12 cellular contexts compared by ENCODE assay signal in genomic region chr4:98430708-98431403, GRCh38.
A peak's percentile ranks its signal among the peaks of the same experiment; 100 is the strongest.
DNase-seq lines count a peak whose midpoint lies in the region; ATAC-seq, FAIRE-seq and TF ChIP-seq lines count a peak whose summit lies in the region.
"Had no signal": no experiment of that assay in that cellular context is flagged by ENCODE, and none has a peak within 500 bp of the region (broad histone marks: within the 10 kb centered on the region; RNA-seq: fewer than 3 reads in every experiment).

No MANE protein-coding gene starts in this region.

- DNase-seq in AG04450 (ENCODE audit: low read depth, low spot score), result peak; percentile 86
- peak; percentile 82 for DNase-seq in HPDE6-E6E7 (ENCODE audit: extremely low spot score)
- no peak for DNase-seq in GM12878 (ENCODE audit: low read depth, low spot score)
- DNase-seq in left lung, result no peak
- no peak for DNase-seq in cerebellar nuclear complex (lab: John Stamatoyannopoulos, UW)
- DNase-seq: activated CD4-positive, alpha-beta T cell treated with anti-CD3 and anti-CD28 coated beads, Interleukin-2, amount 50 U/mL, for 1 hour; adrenal gland; Caco-2; NCI-H2081 treated with DMSO at 0.1 percent for 48 hours had no signal

- ATAC-seq in GM12878 (peak; percentile 53), left lung (peak; percentile 98), GM18517 (IDR thresholded peaks at IDR 0.05; ENCODE audit: unreplicated experiment) (no peak), HG03159 (IDR thresholded peaks at IDR 0.05; ENCODE audit: unreplicated experiment) (no peak), GM21381 (IDR thresholded peaks at IDR 0.05; ENCODE audit: unreplicated experiment) (no peak)

- RAD21 ChIA-PET in GM12878 (lab: Charles Lee; ENCODE audit: unreplicated experiment), result interaction anchor here (0.5 kb wide), 1 partner anchor 499 kb away, joined by 3 read pairs; no protein-coding TSS in a partner anchor

- H3K4me1 ChIP-seq in GM12878 (ENCODE audit: control insufficient read depth, insufficient read depth, low read length) (no peaks in the 10 kb centered on the region), left lung (peaks cover 0 to 5% of the 10 kb centered on the region in 2 donors)
- H3K4me1 ChIP-seq: adrenal gland, Caco-2 had no signal

- H2AFZ ChIP-seq in GM12878 (ENCODE audit: control insufficient read depth, low read depth, low read length), result no peak overlapping the region

- CTCF ChIA-PET in AG04450 (lab: Charles Lee), result no interaction called here
- CTCF ChIA-PET in GM12878 (lab: Yijun Ruan, JAX), result interaction anchor here (0.5 to 1.5 kb wide), 2 partner anchors 10 to 383 kb away, joined by 3 to 4 read pairs; no protein-coding TSS in a partner anchor

- H3K27me3 ChIP-seq in AG04450 (ENCODE audit: control insufficient read depth, insufficient read depth, low read length) (no peaks in the 10 kb centered on the region), GM12878 (replicated peaks in 1 of 2; ENCODE audit: control insufficient read depth in 2 of 2, insufficient read depth in 2 of 2, low read length in 1 of 2) (no peaks in the 10 kb centered on the region), left lung (no peaks in the 10 kb centered on the region)
- H3K27me3 ChIP-seq: adrenal gland had no signal

- no peak for FAIRE-seq in GM12878 (lab: Jason Lieb, UNC)

- no peak overlapping the region for H3K4me2 ChIP-seq in GM12878 (ENCODE audit: control insufficient read depth, insufficient read depth)

- intact Hi-C loops in GM12878 (cut with micrococcal nuclease; ENCODE audit: unreplicated experiment) (no loop called here), left lung (cut with DNase I) (no loop called here)

- H3K79me2 ChIP-seq in GM12878 (ENCODE audit: control insufficient read depth, insufficient read depth, low read length), result no peaks in the 10 kb centered on the region

- BruUV-seq in GM12878 (replicated peaks; lab: Mats Ljungman, UMichigan), result no TSS peak

- 86% methylated on average over 4 of the region's 4 CpGs for WGBS in GM12878 (ENCODE audit: insufficient coverage, insufficient replicate concordance, low lambda C conversion rate, missing lambda C conversion rate)

- no peak for TF ChIP-seq EP300 in GM12878 (IDR thresholded peaks at IDR 0.05; ENCODE audit: borderline replicate concordance in 1 of 2, control insufficient read depth in 1 of 2, low read depth in 2 of 2, low read length in 2 of 2)

- H3K27ac ChIP-seq in AG04450 (ENCODE audit: low read depth, low read length) (peak overlapping the region; percentile 57), GM12878 (ENCODE audit: control insufficient read depth, insufficient read depth) (no peak overlapping the region), left lung (peak overlapping the region; percentile 29 to 36)
- H3K27ac ChIP-seq: adrenal gland had no signal

- TF ChIP-seq RAD21 in GM12878 (IDR thresholded peaks at IDR 0.05; ENCODE audit: insufficient read depth, low read depth, low read length), result no peak

- H3K9ac ChIP-seq in GM12878 (ENCODE audit: control insufficient read depth, insufficient read depth, low read length), result no peak overlapping the region

- SMC1A ChIA-PET in GM12878 (lab: Charles Lee; ENCODE audit: uncharacterized antibody, unreplicated experiment), result interaction anchor here (1.2 to 4.3 kb wide), 3 partner anchors 14 to 30 kb away, joined by 3 to 9 read pairs (median 3); no protein-coding TSS in a partner anchor

- H3K36me3 ChIP-seq in GM12878 (ENCODE audit: control insufficient read depth in 2 of 2, insufficient read depth in 2 of 2, low read length in 1 of 2), result no peaks in the 10 kb centered on the region
- peaks cover 0 to 18% of the 10 kb centered on the region in 2 donors for H3K36me3 ChIP-seq in left lung
- H3K36me3 ChIP-seq: adrenal gland had no signal

- TF ChIP-seq POLR2A in GM12878 (IDR thresholded peaks at IDR 0.05; ENCODE audit: low read depth, low read length), result no peak

- H4K20me1 ChIP-seq in GM12878 (ENCODE audit: control insufficient read depth, insufficient read depth), result no peaks in the 10 kb centered on the region

- H3K9me3 ChIP-seq in AG04450 (ENCODE audit: control insufficient read depth, insufficient read depth, low read length) (no peaks in the 10 kb centered on the region; the same call in 1 of the 2 replicates), GM12878 (replicated peaks; ENCODE audit: control insufficient read depth, insufficient read depth, low read length) (no peaks in the 10 kb centered on the region), left lung (no peaks in the 10 kb centered on the region)
- H3K9me3 ChIP-seq: adrenal gland, Caco-2 had no signal

- TF ChIP-seq CTCF in AG04450 (IDR thresholded peaks at IDR 0.05; ENCODE audit: low read depth, low read length), result no peak
- TF ChIP-seq CTCF in GM12878 (IDR thresholded peaks at IDR 0.05 in 2 of 3, conservative IDR thresholded peaks at IDR 0.05 in 1 of 3; ENCODE audit: control insufficient read depth in 2 of 3, extremely low read depth in 1 of 3, insufficient read depth in 1 of 3, low read depth in 3 of 3, low read length in 3 of 3), result no peak
- no peak for TF ChIP-seq CTCF in left lung (IDR thresholded peaks at IDR 0.05)

- in situ Hi-C loops in GM12878 (cut with MboI), result no loop called here

- POLR2A ChIA-PET in AG04450 (lab: Yijun Ruan, JAX), result interaction anchor here (0.6 to 1.0 kb wide), 4 partner anchors 169 to 1584 kb away, joined by 3 to 6 read pairs (median 4); partner anchors contain the start of gene RAP1GDS1
- POLR2A ChIA-PET in GM12878 (lab: Charles Lee), result interaction anchor here (0.6 kb wide), 1 partner anchor 66 kb away, joined by 3 read pairs; no protein-coding TSS in a partner anchor

- H3K4me3 ChIP-seq in AG04450 (ENCODE audit: low read depth, low read length), result no peak overlapping the region
- H3K4me3 ChIP-seq in GM12878, result no peak overlapping the region
- H3K4me3 ChIP-seq in left lung, result no peak overlapping the region
- H3K4me3 ChIP-seq: adrenal gland had no signal

TF ChIP-seq in GM12878, 131 proteins besides CTCF, POLR2A, EP300 and RAD21 (continues in another document):
- TF ChIP-seq, protein P1, sequence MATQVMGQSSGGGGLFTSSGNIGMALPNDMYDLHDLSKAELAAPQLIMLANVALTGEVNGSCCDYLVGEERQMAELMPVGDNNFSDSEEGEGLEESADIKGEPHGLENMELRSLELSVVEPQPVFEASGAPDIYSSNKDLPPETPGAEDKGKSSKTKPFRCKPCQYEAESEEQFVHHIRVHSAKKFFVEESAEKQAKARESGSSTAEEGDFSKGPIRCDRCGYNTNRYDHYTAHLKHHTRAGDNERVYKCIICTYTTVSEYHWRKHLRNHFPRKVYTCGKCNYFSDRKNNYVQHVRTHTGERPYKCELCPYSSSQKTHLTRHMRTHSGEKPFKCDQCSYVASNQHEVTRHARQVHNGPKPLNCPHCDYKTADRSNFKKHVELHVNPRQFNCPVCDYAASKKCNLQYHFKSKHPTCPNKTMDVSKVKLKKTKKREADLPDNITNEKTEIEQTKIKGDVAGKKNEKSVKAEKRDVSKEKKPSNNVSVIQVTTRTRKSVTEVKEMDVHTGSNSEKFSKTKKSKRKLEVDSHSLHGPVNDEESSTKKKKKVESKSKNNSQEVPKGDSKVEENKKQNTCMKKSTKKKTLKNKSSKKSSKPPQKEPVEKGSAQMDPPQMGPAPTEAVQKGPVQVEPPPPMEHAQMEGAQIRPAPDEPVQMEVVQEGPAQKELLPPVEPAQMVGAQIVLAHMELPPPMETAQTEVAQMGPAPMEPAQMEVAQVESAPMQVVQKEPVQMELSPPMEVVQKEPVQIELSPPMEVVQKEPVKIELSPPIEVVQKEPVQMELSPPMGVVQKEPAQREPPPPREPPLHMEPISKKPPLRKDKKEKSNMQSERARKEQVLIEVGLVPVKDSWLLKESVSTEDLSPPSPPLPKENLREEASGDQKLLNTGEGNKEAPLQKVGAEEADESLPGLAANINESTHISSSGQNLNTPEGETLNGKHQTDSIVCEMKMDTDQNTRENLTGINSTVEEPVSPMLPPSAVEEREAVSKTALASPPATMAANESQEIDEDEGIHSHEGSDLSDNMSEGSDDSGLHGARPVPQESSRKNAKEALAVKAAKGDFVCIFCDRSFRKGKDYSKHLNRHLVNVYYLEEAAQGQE (IDR thresholded peaks at IDR 0.05; ENCODE audit: low read depth, low read length), result no peak
- TF ChIP-seq BCL3 (IDR thresholded peaks at IDR 0.05; ENCODE audit: borderline replicate concordance, insufficient read depth, low read depth, low read length, poor library complexity, severe bottlenecking) (no peak), TARDBP (IDR thresholded peaks at IDR 0.05; ENCODE audit: borderline replicate concordance) (no peak), USF1 (IDR thresholded peaks at IDR 0.05; ENCODE audit: borderline replicate concordance, extremely low read length, insufficient read depth, low read depth, low read length) (no peak), SIX5 (IDR thresholded peaks at IDR 0.05; ENCODE audit: low read depth, low read length, severe bottlenecking) (no peak)

Comparison
In these comparisons a context has a peak if more than half of its experiments do, and no peak if none do; other contexts are left out.
1. DNase-seq: peak in AG04450 (single experiment) and HPDE6-E6E7 (single experiment); none in GM12878 (single experiment), left lung (0 of 2) and cerebellar nuclear complex (0 of 2).
2. ATAC-seq: peak in GM12878 (single experiment) and left lung (single experiment); none in GM18517 (single experiment), HG03159 (single experiment) and GM21381 (single experiment).